ENCODE assay signal across 2 cellular contexts in genomic region chr11:16780698-16781550, GRCh38.
TF ChIP-seq lines count a peak whose summit lies in the region.

No MANE protein-coding gene starts in this region.

TF ChIP-seq in HepG2, 621 proteins besides CTCF, POLR2A, EP300 and RAD21:
- TF ChIP-seq, protein P1, sequence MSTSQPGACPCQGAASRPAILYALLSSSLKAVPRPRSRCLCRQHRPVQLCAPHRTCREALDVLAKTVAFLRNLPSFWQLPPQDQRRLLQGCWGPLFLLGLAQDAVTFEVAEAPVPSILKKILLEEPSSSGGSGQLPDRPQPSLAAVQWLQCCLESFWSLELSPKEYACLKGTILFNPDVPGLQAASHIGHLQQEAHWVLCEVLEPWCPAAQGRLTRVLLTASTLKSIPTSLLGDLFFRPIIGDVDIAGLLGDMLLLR (CRISPR knock-in tag; IDR thresholded peaks at IDR 0.05): no peak
- TF ChIP-seq PLSCR1 (CRISPR knock-in tag; IDR thresholded peaks at IDR 0.05; ENCODE audit: borderline replicate concordance) (no peak), ZBTB33 (CRISPR knock-in tag; IDR thresholded peaks at IDR 0.05) (peak; percentile 87), RBM22 (optimal IDR thresholded peaks at IDR 0.05; ENCODE audit: low read length) (no peak)

TF ChIP-seq in H1, 55 proteins besides CTCF, POLR2A, EP300 and RAD21:
- TF ChIP-seq GABPA (IDR thresholded peaks at IDR 0.05; ENCODE audit: borderline replicate concordance, insufficient read depth, low read length) (no peak), TCF12 (IDR thresholded peaks at IDR 0.05; ENCODE audit: low read depth, low read length) (no peak), HDAC6 (IDR thresholded peaks at IDR 0.05; ENCODE audit: low read depth, low read length) (no peak), JUND (IDR thresholded peaks at IDR 0.05; ENCODE audit: low read length) (no peak), EGR1 (IDR thresholded peaks at IDR 0.05; ENCODE audit: borderline replicate concordance, low read depth, low read length) (no peak), CBX8 (IDR thresholded peaks at IDR 0.05; ENCODE audit: borderline replicate concordance, low read depth, low read length) (no peak), SRF (IDR thresholded peaks at IDR 0.05; ENCODE audit: low read depth, low read length) (no peak), E2F6 (IDR thresholded peaks at IDR 0.05) (no peak), PHF8 (conservative IDR thresholded peaks at IDR 0.05; ENCODE audit: low read depth, low read length) (no peak), RXRA (IDR thresholded peaks at IDR 0.05; ENCODE audit: insufficient read depth, low read depth, low read length) (no peak), SUZ12 (IDR thresholded peaks at IDR 0.05; ENCODE audit: low read length) (no peak), POU5F1 (IDR thresholded peaks at IDR 0.05; ENCODE audit: low read depth, low read length) (no peak), BRCA1 (IDR thresholded peaks at IDR 0.05; ENCODE audit: low read depth, low read length) (no peak), SIX5 (IDR thresholded peaks at IDR 0.05; ENCODE audit: low read depth, low read length) (no peak), NRF1 (IDR thresholded peaks at IDR 0.05; ENCODE audit: low read depth, low read length) (no peak), CBX5 (IDR thresholded peaks at IDR 0.05; ENCODE audit: low read depth, low read length) (no peak), CHD2 (IDR thresholded peaks at IDR 0.05; ENCODE audit: low read length) (no peak), RNF2 (IDR thresholded peaks at IDR 0.05; ENCODE audit: borderline replicate concordance, low read depth, low read length, missing control alignments, poor library complexity, severe bottlenecking) (no peak), EZH2 (IDR thresholded peaks at IDR 0.05; ENCODE audit: low read depth, low read length, severe bottlenecking) (no peak)
- TF ChIP-seq, protein P2, sequence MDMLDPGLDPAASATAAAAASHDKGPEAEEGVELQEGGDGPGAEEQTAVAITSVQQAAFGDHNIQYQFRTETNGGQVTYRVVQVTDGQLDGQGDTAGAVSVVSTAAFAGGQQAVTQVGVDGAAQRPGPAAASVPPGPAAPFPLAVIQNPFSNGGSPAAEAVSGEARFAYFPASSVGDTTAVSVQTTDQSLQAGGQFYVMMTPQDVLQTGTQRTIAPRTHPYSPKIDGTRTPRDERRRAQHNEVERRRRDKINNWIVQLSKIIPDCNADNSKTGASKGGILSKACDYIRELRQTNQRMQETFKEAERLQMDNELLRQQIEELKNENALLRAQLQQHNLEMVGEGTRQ (IDR thresholded peaks at IDR 0.05; ENCODE audit: low read length): no peak
